In the genomic region with DNA sequence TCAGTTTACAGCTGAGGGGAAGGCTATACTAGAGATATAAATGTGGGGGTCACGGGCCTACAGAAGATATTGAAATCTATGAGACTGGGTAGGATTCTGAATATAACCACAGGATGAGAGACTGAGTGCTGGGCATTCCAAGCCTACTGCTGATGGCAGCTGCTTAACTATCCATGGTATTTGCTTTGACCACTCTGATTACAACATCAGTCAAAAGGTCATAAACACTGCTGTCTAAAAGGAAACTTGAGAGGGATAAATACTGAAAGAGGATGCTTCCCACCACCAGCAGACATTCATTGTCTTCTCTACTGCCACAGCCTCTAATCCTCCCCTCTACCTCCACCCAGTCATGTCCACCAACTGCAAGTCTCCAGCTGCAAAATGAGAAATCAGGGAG, we compare ENCODE assay signal across 12 cellular contexts. TPM values are rescaled to one million over a fixed set of nuclear protein-coding genes. Genes with fewer than 3 reads are reported as not detected.
DNase-seq lines count a peak whose midpoint lies in the region; ATAC-seq and TF ChIP-seq lines count a peak whose summit lies in the region.
"Had no signal": no experiment of that assay in that cellular context is flagged by ENCODE, and none has a peak within 500 bp of the region (broad histone marks: within the 10 kb centered on the region; RNA-seq: fewer than 3 reads in every experiment).

No MANE protein-coding gene starts in this region.

- no peak overlapping the region for H4K5ac ChIP-seq in mesendoderm (ENCODE audit: low read length)

- H3K18ac ChIP-seq in mesendoderm (ENCODE audit: low read length), result no peak overlapping the region

- CTCF ChIA-PET in BJ (lab: Yijun Ruan, JAX), result interaction anchor here (0.8 to 1.3 kb wide), 2 partner anchors 14 to 742 kb away, joined by 3 read pairs; no protein-coding TSS in a partner anchor

- H2BK15ac ChIP-seq in mesendoderm (replicated peaks; ENCODE audit: low read depth), result no peak overlapping the region

- no peaks in the 10 kb centered on the region for H3K27me3 ChIP-seq in BJ (ENCODE audit: control insufficient read depth, insufficient read depth, low read length)
- no peaks in the 10 kb centered on the region for H3K27me3 ChIP-seq in mesendoderm (ENCODE audit: insufficient read depth, low read length, poor library complexity)
- H3K27me3 ChIP-seq: Peyer's patch had no signal

- POLR2A ChIA-PET in BJ (lab: Charles Lee), result interaction anchor here (0.8 kb wide), 1 partner anchor 931 kb away, joined by 3 read pairs; no protein-coding TSS in a partner anchor

- no peak overlapping the region for H4K8ac ChIP-seq in mesendoderm (ENCODE audit: low read depth, low read length)

- no peak overlapping the region for H2BK5ac ChIP-seq in mesendoderm (ENCODE audit: low read length)

- H3K79me2 ChIP-seq in mesendoderm (ENCODE audit: control insufficient read depth, insufficient read depth, low read length), result peaks cover 19% of the 10 kb centered on the region

- H3K56ac ChIP-seq in mesendoderm (ENCODE audit: low read length), result no peak overlapping the region

- no peak for ATAC-seq in GM18517 (IDR thresholded peaks at IDR 0.05; ENCODE audit: unreplicated experiment)
- ATAC-seq: sciatic nerve had no signal

- H3K36me3 ChIP-seq in BJ (ENCODE audit: control insufficient read depth, insufficient read depth, low read length) (peaks cover 3% of the 10 kb centered on the region), mesendoderm (ENCODE audit: control insufficient read depth, insufficient read depth, low read length) (peaks cover 2% of the 10 kb centered on the region)

- peaks cover 15% of the 10 kb centered on the region for H3K79me1 ChIP-seq in mesendoderm (ENCODE audit: low read length)

- DNase-seq in BJ (ENCODE audit: low read depth) (peak; percentile 75), HS-5 (ENCODE audit: low read depth) (peak; percentile 97), astrocyte of the cerebellum (ENCODE audit: low read depth) (peak; percentile 31), mesendoderm (peak; percentile 24), HK-2 (ENCODE audit: unreplicated experiment) (no peak), DMS 273 (lab: John Stamatoyannopoulos, UW; ENCODE audit: unreplicated experiment) (no peak), HPDE6-E6E7 (ENCODE audit: extremely low spot score) (no peak)
- DNase-seq: dermis blood vessel endothelial cell, NCI-H1105, Peyer's patch had no signal

- no CpG with 5 or more reads among the region's 1 CpG for WGBS in mesendoderm (ENCODE audit: extremely low coverage, insufficient coverage, low lambda C conversion rate)

- no peak overlapping the region for H3K4ac ChIP-seq in mesendoderm (ENCODE audit: low read depth, low read length)

- H3K4me2 ChIP-seq in mesendoderm (ENCODE audit: low read length), result no peak overlapping the region

- in situ Hi-C loops in astrocyte of the cerebellum (cut with HindIII; ENCODE audit: low sequenced_read_pairs), result no loop called here

- no peak for TF ChIP-seq CTCF in BJ (IDR thresholded peaks at IDR 0.05; ENCODE audit: insufficient read depth, low read depth, low read length)
- TF ChIP-seq CTCF in astrocyte of the cerebellum (IDR thresholded peaks at IDR 0.05; ENCODE audit: low read depth, low read length, missing control alignments), result no peak

- no peak overlapping the region for H3K9ac ChIP-seq in mesendoderm (ENCODE audit: low read length)

- H3K27ac ChIP-seq in mesendoderm (ENCODE audit: low read depth, low read length), result no peak overlapping the region
- H3K27ac ChIP-seq: Peyer's patch had no signal

- H3K4me1 ChIP-seq in mesendoderm (ENCODE audit: control insufficient read depth, low read depth, low read length), result no peaks in the 10 kb centered on the region

- H2AK5ac ChIP-seq in mesendoderm (ENCODE audit: low read length), result no peak overlapping the region

- H2BK120ac ChIP-seq in mesendoderm (ENCODE audit: low read depth, low read length), result no peak overlapping the region

- H3K4me3 ChIP-seq in BJ (ENCODE audit: low read depth, low read length), result no peak overlapping the region
- no peak overlapping the region for H3K4me3 ChIP-seq in astrocyte of the cerebellum (ENCODE audit: low read depth, low read length)
- no peak overlapping the region for H3K4me3 ChIP-seq in mesendoderm (ENCODE audit: low read length)
- H3K4me3 ChIP-seq: Peyer's patch had no signal

- H3K23ac ChIP-seq in mesendoderm (ENCODE audit: low read length), result no peak overlapping the region

RNA-seq across cellular contexts. Expression of a gene that starts 3.8 kb away (rescaled TPM):
- 16.9 and 20.3 TPM in 2 replicates for polyA plus RNA-seq in BJ (2011; rRNA removed)
- 10.3 and 12.7 TPM in 2 replicates for polyA minus RNA-seq in BJ (2011; rRNA and poly(A)+ RNA removed)
- polyA plus RNA-seq in mesendoderm (2013, experiment 1 of 2), result 45.3 TPM
- polyA plus RNA-seq in mesendoderm (2013, experiment 2 of 2), result 47.1 TPM

Comparison
In these comparisons a context has a peak if more than half of its experiments do, and no peak if none do; other contexts are left out.
1. DNase-seq: peak in BJ (single experiment), HS-5 (single experiment), astrocyte of the cerebellum (single experiment) and mesendoderm (single experiment); none in HK-2 (single experiment), DMS 273 (single experiment) and HPDE6-E6E7 (single experiment).